8 cellular contexts compared by ENCODE assay signal in the genomic region with DNA sequence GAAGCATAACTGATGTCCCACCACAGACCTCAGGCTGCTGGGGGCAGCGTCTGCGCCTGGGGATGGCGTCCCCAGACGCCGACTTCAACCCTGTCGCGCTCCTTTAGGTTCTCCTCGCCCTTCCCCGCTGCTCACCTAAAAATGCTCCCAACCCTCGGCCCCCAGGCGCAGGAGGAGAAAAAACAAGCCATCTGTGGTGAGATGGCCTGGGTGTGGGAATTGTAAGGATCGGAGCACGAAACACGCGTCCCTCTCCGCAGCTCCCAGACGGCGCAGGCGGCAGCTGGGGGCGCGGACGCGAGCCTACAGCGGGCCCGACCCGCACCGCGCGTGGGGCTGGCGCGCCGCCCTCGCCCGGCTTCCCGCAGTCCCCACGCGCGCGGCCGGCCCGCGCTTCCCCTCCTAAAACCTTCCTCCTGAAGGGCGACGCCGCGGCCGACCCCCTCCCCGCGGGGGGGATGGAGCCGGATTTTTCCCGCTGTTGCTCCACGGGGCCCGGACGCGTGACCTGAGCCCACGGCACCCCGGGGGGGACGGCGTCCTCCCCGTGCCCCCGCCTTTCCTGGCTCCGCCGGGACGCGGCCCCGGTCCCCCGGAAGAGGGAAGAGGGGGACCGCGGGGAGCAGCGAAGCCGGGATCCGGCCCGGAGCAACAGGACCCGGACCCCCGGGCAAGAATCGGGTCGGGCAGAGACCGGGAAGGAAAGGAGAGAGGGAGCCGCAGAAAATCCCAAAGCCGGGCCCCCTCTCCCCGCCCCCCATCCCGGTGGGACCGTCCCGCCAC. TPM values are rescaled to one million over a fixed set of nuclear protein-coding genes. Genes with fewer than 3 reads are reported as not detected.
DNase-seq lines count a peak whose midpoint lies in the region; ATAC-seq, FAIRE-seq and TF ChIP-seq lines count a peak whose summit lies in the region.

No MANE protein-coding gene starts in this region.

- FAIRE-seq in GM19239 (lab: Jason Lieb, UNC), result no peak

- H3K4me3 Mint-ChIP-seq in activated T-cell treated with anti-CD3 and anti-CD28 coated beads, Interleukin-2, amount 50 U/mL, for 72 hours, result peak overlapping the region; percentile 86
- H3K4me3 Mint-ChIP-seq in nephron, result peak overlapping the region; percentile 86 to 89 (median 88)

- peaks cover 13% of the 10 kb centered on the region for H3K27me3 Mint-ChIP-seq in activated T-cell treated with anti-CD3 and anti-CD28 coated beads, Interleukin-2, amount 50 U/mL, for 72 hours (ENCODE audit: low read depth)
- no peaks in the 10 kb centered on the region for H3K27me3 Mint-ChIP-seq in nephron (ENCODE audit: low read depth)

- peaks cover 0 to 3% of the 10 kb centered on the region in 2 donors for H3K36me3 Mint-ChIP-seq in activated T-cell treated with anti-CD3 and anti-CD28 coated beads, Interleukin-2, amount 50 U/mL, for 72 hours (ENCODE audit: insufficient read depth in 2 of 2)
- H3K36me3 Mint-ChIP-seq in nephron (ENCODE audit: low read depth), result peaks cover 10% of the 10 kb centered on the region

- no peaks in the 10 kb centered on the region; the same call in 1 of the 2 replicates for H3K9me3 ChIP-seq in AG04450 (ENCODE audit: control insufficient read depth, insufficient read depth, low read length)

- H3K27ac Mint-ChIP-seq in activated T-cell treated with anti-CD3 and anti-CD28 coated beads, Interleukin-2, amount 50 U/mL, for 72 hours, result peak overlapping the region; percentile 50
- H3K27ac Mint-ChIP-seq in nephron, result peak overlapping the region; percentile 63 to 72 (median 70)

- H3K9me3 Mint-ChIP-seq in activated T-cell treated with anti-CD3 and anti-CD28 coated beads, Interleukin-2, amount 50 U/mL, for 72 hours, result no peaks in the 10 kb centered on the region
- peaks cover 1% of the 10 kb centered on the region for H3K9me3 Mint-ChIP-seq in nephron

- no peak for TF ChIP-seq CTCF in AG04450 (IDR thresholded peaks at IDR 0.05; ENCODE audit: low read depth, low read length)
- TF ChIP-seq CTCF in fibroblast of pulmonary artery (IDR thresholded peaks at IDR 0.05; ENCODE audit: low read length, missing control alignments), result no peak
- no peak for TF ChIP-seq CTCF in nephron (IDR thresholded peaks at IDR 0.05; ENCODE audit: unreplicated experiment in 3 of 3)

- CTCF ChIA-PET in AG04450 (lab: Charles Lee), result interaction anchor here (0.7 kb wide), 2 partner anchors 85 to 98 kb away, joined by 3 to 7 read pairs; no protein-coding TSS in a partner anchor

- DNase-seq in AG04450 (ENCODE audit: low read depth, low spot score) (no peak), GM19239 (ENCODE audit: insufficient read length, low spot score) (peak; percentile 14), fibroblast of pulmonary artery (ENCODE audit: low read depth) (no peak), DMS79 treated with DMSO at 0.1 percent for 48 hours (lab: John Stamatoyannopoulos, UW) (no peak), SIG-M5 (lab: John Stamatoyannopoulos, UW) (no peak)
- DNase-seq in Jurkat, Clone E6-1 (ENCODE audit: low read depth, low spot score), result no peak
- DNase-seq in activated T-cell treated with anti-CD3 and anti-CD28 coated beads, Interleukin-2, amount 50 U/mL, for 72 hours, result peak; percentile 18 to 42

- POLR2A ChIA-PET in AG04450 (lab: Yijun Ruan, JAX), result interaction anchor here (0.6 to 1.2 kb wide), 3 partner anchors 17 to 172 kb away, joined by 3 to 4 read pairs (median 4); no protein-coding TSS in a partner anchor

- H3K4me3 ChIP-seq in AG04450 (ENCODE audit: low read depth, low read length) (peak overlapping the region; percentile 89), fibroblast of pulmonary artery (replicated peaks; ENCODE audit: low read depth, low read length) (peak overlapping the region; percentile 82)
- peak overlapping the region; percentile 70 for H3K4me3 ChIP-seq in Jurkat, Clone E6-1 (ENCODE audit: low read length)

- peak; percentile 57 to 58 for ATAC-seq in activated T-cell treated with anti-CD3 and anti-CD28 coated beads, Interleukin-2, amount 50 U/mL, for 72 hours (replicated peaks in 1 of 2)

- H3K4me1 Mint-ChIP-seq in activated T-cell treated with anti-CD3 and anti-CD28 coated beads, Interleukin-2, amount 50 U/mL, for 72 hours (ENCODE audit: low read depth), result peaks cover 25% of the 10 kb centered on the region
- H3K4me1 Mint-ChIP-seq in nephron, result peaks cover 50% of the 10 kb centered on the region

- peak overlapping the region; percentile 67 for H3K27ac ChIP-seq in AG04450 (ENCODE audit: low read depth, low read length)

- no peaks in the 10 kb centered on the region for H3K27me3 ChIP-seq in AG04450 (ENCODE audit: control insufficient read depth, insufficient read depth, low read length)

RNA-seq across cellular contexts. Expression of gene EPB41L2, which starts 0.6 kb away (rescaled TPM):
- 150 and 165 TPM in 2 replicates for polyA plus RNA-seq in AG04450 (2011; rRNA removed)
- 186 and 206 TPM in 2 replicates for polyA minus RNA-seq in AG04450 (2011; rRNA and poly(A)+ RNA removed)
- 91.0 TPM for polyA plus RNA-seq in Jurkat, Clone E6-1 (2012; ENCODE audit: insufficient read depth, insufficient read length)
- total RNA-seq in activated T-cell treated with anti-CD3 and anti-CD28 coated beads, Interleukin-2, amount 50 U/mL, for 72 hours, result 10 to 100 TPM; 17.5 to 27.4 TPM

Comparison
In these comparisons a context has a peak if more than half of its experiments do, and no peak if none do; other contexts are left out.
1. DNase-seq: peak in GM19239 (single experiment) and activated T-cell treated with anti-CD3 and anti-CD28 coated beads, Interleukin-2, amount 50 U/mL, for 72 hours (2 of 2); none in AG04450 (single experiment), Jurkat, Clone E6-1 (single experiment), fibroblast of pulmonary artery (single experiment), DMS79 treated with DMSO at 0.1 percent for 48 hours (single experiment) and SIG-M5 (single experiment).
2. Peak in every context shown above with its lines, with median percentiles within 50 percentile points of each other: H3K4me3 ChIP-seq.